8 cellular contexts compared by ENCODE assay signal in the genomic region with DNA sequence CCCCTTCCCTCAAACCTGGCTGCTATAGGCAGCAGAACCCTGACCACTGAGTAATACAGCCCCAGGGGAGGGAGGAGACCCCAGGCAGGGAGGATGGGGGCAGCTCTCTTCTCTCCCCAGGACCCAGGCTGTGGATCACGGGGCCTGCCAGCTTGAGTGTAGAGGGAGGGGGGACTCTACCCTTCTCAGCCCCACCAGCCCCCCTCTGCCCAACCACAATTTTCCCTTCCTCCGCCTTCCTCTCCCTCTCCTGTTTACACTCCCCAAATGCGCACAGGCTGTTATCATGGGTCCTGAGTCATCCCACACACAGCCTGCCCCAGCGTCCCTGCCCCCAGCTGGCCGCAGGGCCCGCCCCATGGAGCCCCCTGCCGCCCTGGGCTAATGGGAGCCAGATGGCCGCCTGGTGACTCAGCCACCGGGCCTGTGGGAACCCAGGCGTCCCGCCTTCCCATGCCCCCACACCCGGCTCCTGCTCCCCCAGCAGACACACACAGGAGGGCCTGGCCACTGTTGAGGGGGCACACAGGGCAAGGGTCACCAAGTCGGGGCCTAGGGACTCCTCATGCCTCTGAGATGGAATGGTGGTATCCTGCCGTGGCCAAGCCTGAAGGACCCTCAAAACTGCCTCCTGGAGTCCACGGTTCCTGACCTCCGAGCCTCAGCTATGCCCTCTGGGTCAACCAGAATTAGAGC. TPM values are rescaled to one million over a fixed set of nuclear protein-coding genes. Genes with fewer than 3 reads are reported as not detected.
DNase-seq lines count a peak whose midpoint lies in the region; TF ChIP-seq lines count a peak whose summit lies in the region.

No MANE protein-coding gene starts in this region.

- H3K18ac ChIP-seq in mesenchymal stem cell (ENCODE audit: low read depth in 1 of 2, low read length in 2 of 2): peak overlapping the region; percentile 96 to 97

- H3K4me3 ChIP-seq in DOHH2 (ENCODE audit: low read length) (no peak overlapping the region), coronary artery (peak overlapping the region; percentile 15), mesenchymal stem cell (ENCODE audit: insufficient read depth in 1 of 2, low read depth in 1 of 2, low read length in 2 of 2) (peak overlapping the region in 1 of 2 experiments; percentile 59), urinary bladder (ENCODE audit: low read depth, low read length) (no peak overlapping the region)

- TF ChIP-seq CTCF in DOHH2 (IDR thresholded peaks at IDR 0.05; ENCODE audit: low read depth, low read length, poor library complexity, severe bottlenecking): no peak
- no peak for TF ChIP-seq CTCF in coronary artery (IDR thresholded peaks at IDR 0.05)

- H3K9me2 ChIP-seq in DOHH2 (replicated peaks; ENCODE audit: control insufficient read depth, low read length): no peaks in the 10 kb centered on the region

- peaks cover 36% of the 10 kb centered on the region for H3F3A ChIP-seq in DOHH2 (ENCODE audit: control insufficient read depth, insufficient read depth)

- H3K4ac ChIP-seq in mesenchymal stem cell (ENCODE audit: low read depth in 1 of 2, low read length in 2 of 2): peak overlapping the region; percentile 96 to 97

- no peaks in the 10 kb centered on the region for H3K79me1 ChIP-seq in mesenchymal stem cell (replicated peaks; ENCODE audit: low read length, poor library complexity, severe bottlenecking)

- H3K36me3 ChIP-seq in DOHH2 (ENCODE audit: control insufficient read depth, low read length) (peaks cover 69% of the 10 kb centered on the region), mesenchymal stem cell (ENCODE audit: control insufficient read depth in 1 of 2, insufficient read depth in 2 of 2, low read depth in 1 of 2, low read length in 2 of 2) (peaks cover 40 to 45% of the 10 kb centered on the region in 2 experiments), urinary bladder (ENCODE audit: insufficient read depth) (no peaks in the 10 kb centered on the region)

- no peak overlapping the region for H3K4me2 ChIP-seq in DOHH2 (ENCODE audit: low read length)
- peak overlapping the region; percentile 12 for H3K4me2 ChIP-seq in mesenchymal stem cell (ENCODE audit: low read length, poor library complexity, severe bottlenecking)

- peak overlapping the region; percentile 53 for H2BK15ac ChIP-seq in mesenchymal stem cell (ENCODE audit: low read depth, poor library complexity, severe bottlenecking)

- DNase-seq in OCI-M2 (lab: John Stamatoyannopoulos, UW; ENCODE audit: unreplicated experiment): peak; percentile 72
- peak; percentile 94 for DNase-seq in coronary artery (ENCODE audit: low spot score)
- DNase-seq in mesenchymal stem cell: peak; percentile 100
- no peak for DNase-seq in NCI-H2227 (lab: John Stamatoyannopoulos, UW; ENCODE audit: unreplicated experiment)
- DNase-seq in stimulated activated CD4-positive, alpha-beta T cell treated with anti-CD3 and anti-CD28 coated beads, Interleukin-1b, Interleukin-23, amount 100 ng/mL, for 48 hours: no peak
- no peak for DNase-seq in activated effector memory CD4-positive, alpha-beta T cell treated with anti-CD3 and anti-CD28 coated beads, Interleukin-2, amount 50 U/mL, for 16 hours

- H4K8ac ChIP-seq in mesenchymal stem cell (ENCODE audit: low read length): peak overlapping the region; percentile 92

- peak overlapping the region; percentile 99 for H2AK5ac ChIP-seq in mesenchymal stem cell (ENCODE audit: low read length, severe bottlenecking)

- H3K4me1 ChIP-seq in DOHH2 (ENCODE audit: control insufficient read depth, low read length): peaks cover 45% of the 10 kb centered on the region
- peaks cover 78% of the 10 kb centered on the region for H3K4me1 ChIP-seq in mesenchymal stem cell (ENCODE audit: control insufficient read depth, insufficient read depth, low read depth, low read length)
- H3K4me1 ChIP-seq in urinary bladder (ENCODE audit: insufficient read depth): no peaks in the 10 kb centered on the region

- H3K14ac ChIP-seq in mesenchymal stem cell (ENCODE audit: low read length in 2 of 2): peak overlapping the region in 1 of 2 experiments; percentile 82

- H3K9me3 ChIP-seq in DOHH2 (ENCODE audit: control insufficient read depth, insufficient read depth, low read length): no peaks in the 10 kb centered on the region
- no peaks in the 10 kb centered on the region for H3K9me3 ChIP-seq in mesenchymal stem cell (ENCODE audit: control insufficient read depth, low read length)

- H3K9ac ChIP-seq in mesenchymal stem cell (ENCODE audit: low read length): peak overlapping the region; percentile 82

- peaks cover 20% of the 10 kb centered on the region for H3K79me2 ChIP-seq in DOHH2 (ENCODE audit: control insufficient read depth, low read length)

- H2BK120ac ChIP-seq in mesenchymal stem cell (ENCODE audit: low read depth, low read length): peak overlapping the region; percentile 93

- peak overlapping the region; percentile 86 to 90 for H2BK12ac ChIP-seq in mesenchymal stem cell (ENCODE audit: low read length in 2 of 2)

- 0 out of 2 replicates have a peak, but pooled peaks cover 4% of the 10 kb centered on the region for H4K20me1 ChIP-seq in DOHH2 (ENCODE audit: control insufficient read depth, insufficient read depth, low read depth, low read length)

- WGBS in mesenchymal stem cell: under 1% methylated on average over 15 of the region's 16 CpGs
- WGBS in urinary bladder: 28% methylated on average over 16 of the region's 16 CpGs

- no peak overlapping the region for H2AFZ ChIP-seq in mesenchymal stem cell (ENCODE audit: low read depth, low read length)

- H3K27me3 ChIP-seq in DOHH2 (ENCODE audit: control insufficient read depth, low read length): no peaks in the 10 kb centered on the region
- H3K27me3 ChIP-seq in mesenchymal stem cell (ENCODE audit: control insufficient read depth in 1 of 2, insufficient read depth in 1 of 2, low read length in 2 of 2): no peaks in the 10 kb centered on the region

- H3K27ac ChIP-seq in DOHH2 (ENCODE audit: low read depth, low read length) (0 out of 2 replicates have a peak overlapping the region, but pooled peaks have one; percentile 4), coronary artery (peak overlapping the region; percentile 87 to 95), mesenchymal stem cell (ENCODE audit: low read length, poor library complexity, severe bottlenecking) (peak overlapping the region; percentile 98), urinary bladder (ENCODE audit: low read depth) (peak overlapping the region; percentile 89)

- H2BK5ac ChIP-seq in mesenchymal stem cell (ENCODE audit: low read depth, low read length, poor library complexity, severe bottlenecking): peak overlapping the region; percentile 95

- H4K91ac ChIP-seq in mesenchymal stem cell (ENCODE audit: low read length): peak overlapping the region; percentile 100

- peak overlapping the region in 1 of 2 experiments; percentile 9 for H3K23ac ChIP-seq in mesenchymal stem cell (ENCODE audit: low read length in 2 of 2)

RNA-seq across cellular contexts. Expression of a gene that starts 13.6 kb away (rescaled TPM):
- 15.9 TPM for polyA plus RNA-seq in mesenchymal stem cell (2013, experiment 1 of 2)
- polyA plus RNA-seq in mesenchymal stem cell (2013, experiment 2 of 2): 16.0 TPM
- total RNA-seq in urinary bladder: 7.2 TPM
- polyA plus RNA-seq in urinary bladder: 18.0 TPM

RNA-seq across cellular contexts. Expression of a gene that starts 30.1 kb away (rescaled TPM):
- polyA plus RNA-seq in mesenchymal stem cell (2013, experiment 1 of 2): 208 TPM
- 203 TPM for polyA plus RNA-seq in mesenchymal stem cell (2013, experiment 2 of 2)
- total RNA-seq in urinary bladder: 9.2 TPM
- polyA plus RNA-seq in urinary bladder: 58.9 TPM

RNA-seq across cellular contexts. Expression of a gene that starts 40.4 kb away (rescaled TPM):
- polyA plus RNA-seq in mesenchymal stem cell (2013, experiment 1 of 2): 4.2 TPM
- polyA plus RNA-seq in mesenchymal stem cell (2013, experiment 2 of 2): 4.5 TPM
- total RNA-seq in urinary bladder: 1.9 TPM
- polyA plus RNA-seq in urinary bladder: 10.0 TPM

RNA-seq across cellular contexts. Expression of a gene that starts 52.8 kb away (rescaled TPM):
- polyA plus RNA-seq in mesenchymal stem cell (2013, experiment 1 of 2): 6.4 TPM
- 6.8 TPM for polyA plus RNA-seq in mesenchymal stem cell (2013, experiment 2 of 2)
- 6.6 TPM for total RNA-seq in urinary bladder
- polyA plus RNA-seq in urinary bladder: 36.2 TPM

RNA-seq across cellular contexts. Expression of a gene that starts 59.4 kb away (rescaled TPM):
- 178 TPM for polyA plus RNA-seq in mesenchymal stem cell (2013, experiment 1 of 2)
- 179 TPM for polyA plus RNA-seq in mesenchymal stem cell (2013, experiment 2 of 2)
- total RNA-seq in urinary bladder: 79.3 TPM
- 123 TPM for polyA plus RNA-seq in urinary bladder

Comparison
In these comparisons a context has a peak if more than half of its experiments do, and no peak if none do; other contexts are left out.
1. H3K27ac ChIP-seq: peak in every context shown above with its lines; median percentile 98 in mesenchymal stem cell; 91 in coronary artery; 89 in urinary bladder; 4 in DOHH2.
2. DNase-seq: peak in OCI-M2 (single experiment), coronary artery (single experiment) and mesenchymal stem cell (single experiment); none in NCI-H2227 (single experiment), stimulated activated CD4-positive, alpha-beta T cell treated with anti-CD3 and anti-CD28 coated beads, Interleukin-1b, Interleukin-23, amount 100 ng/mL, for 48 hours (single experiment) and activated effector memory CD4-positive, alpha-beta T cell treated with anti-CD3 and anti-CD28 coated beads, Interleukin-2, amount 50 U/mL, for 16 hours (single experiment).